ENCODE assay signal across 2 cellular contexts in the genomic region with DNA sequence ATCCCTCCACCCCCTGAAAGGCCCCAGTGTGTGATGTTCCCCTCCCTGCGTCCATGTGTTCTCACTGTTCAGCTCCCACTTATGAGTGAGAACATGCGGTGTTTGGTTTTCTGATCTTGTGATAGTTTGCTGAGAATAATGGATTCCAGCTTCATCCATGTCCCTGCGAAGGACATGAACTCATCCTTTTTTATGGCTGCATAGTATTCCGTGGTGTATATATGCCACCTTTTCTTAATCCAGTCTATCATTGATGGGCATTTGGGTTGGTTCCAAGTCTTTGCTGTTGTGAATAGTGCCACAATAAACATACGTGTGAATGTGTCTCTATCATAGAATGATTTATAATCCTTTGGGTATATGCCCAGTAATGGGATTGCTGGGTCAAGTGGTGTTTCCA. TPM values are rescaled to one million over a fixed set of nuclear protein-coding genes. Genes with fewer than 3 reads are reported as not detected.
"Had no signal": no experiment of that assay in that cellular context is flagged by ENCODE, and none has a peak within 500 bp of the region (broad histone marks: within the 10 kb centered on the region; RNA-seq: fewer than 3 reads in every experiment).

No MANE protein-coding gene starts in this region.

RNA-seq across cellular contexts. Expression of a gene that starts 55.8 kb away (rescaled TPM):
- total RNA-seq: G401, GM12878 had no signal
- polyA plus RNA-seq: GM12878 had no signal
